In the genomic region with DNA sequence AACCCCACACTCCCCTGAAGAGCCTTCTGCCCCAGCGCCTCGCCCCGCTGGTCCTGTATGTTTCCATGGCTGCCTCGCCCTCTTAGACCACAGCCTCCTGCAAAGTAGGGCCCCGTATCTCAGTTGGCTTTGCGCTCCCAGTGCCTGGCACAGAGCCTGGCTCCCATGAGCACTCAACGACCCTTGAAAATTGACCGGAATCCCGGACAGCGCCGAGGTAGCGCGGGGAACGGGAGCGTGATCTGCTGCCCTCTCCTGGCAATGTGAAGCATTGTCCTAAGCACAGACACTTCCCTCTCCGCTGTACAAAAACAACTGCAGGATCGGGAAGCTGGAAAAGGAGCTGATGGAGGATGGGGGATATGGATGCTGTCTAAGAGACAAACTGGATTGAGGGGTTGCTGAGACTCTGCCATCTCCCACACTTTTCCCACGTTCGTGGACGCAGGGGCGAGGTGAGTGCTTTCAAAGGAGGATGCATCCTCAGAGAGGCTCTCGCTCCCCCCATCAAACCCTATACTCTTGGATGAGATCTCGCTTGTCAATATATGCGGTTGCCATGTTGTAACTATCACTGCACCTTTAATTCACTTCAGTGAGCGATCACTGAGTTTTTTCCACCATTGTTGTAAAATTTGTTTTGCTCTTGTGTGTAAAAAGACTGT, we compare ENCODE assay signal across 8 cellular contexts. TPM values are rescaled to one million over a fixed set of nuclear protein-coding genes. Genes with fewer than 3 reads are reported as not detected.
DNase-seq lines count a peak whose midpoint lies in the region; ATAC-seq and TF ChIP-seq lines count a peak whose summit lies in the region.

No MANE protein-coding gene starts in this region.

- intact Hi-C loops in activated T-helper 1 cell treated with anti-CD3 and anti-CD28 coated beads, Interleukin-12 subunit alpha, Interleukin-12 subunit beta, Interleukin-2, Interleukin-4 antibody, amounts not matched to agents 30 ng/mL and 10 ng/mL and 1 ng/mL, durations not matched to agents 14 hours and 24 hours and 36 hours (cut with micrococcal nuclease) = loop anchor here (1.0 kb wide), 1 partner anchor 101 kb away; no protein-coding TSS in a partner anchor
- intact Hi-C loops in thyroid gland (cut with DNase I) = loop anchor here (5.0 kb wide), 1 partner anchor 47 kb away; no protein-coding TSS in a partner anchor

- H3K36me3 ChIP-seq in NT2/D1 (ENCODE audit: insufficient read depth, insufficient read length, low read length) = no peaks in the 10 kb centered on the region
- H3K36me3 ChIP-seq in thyroid gland = no peaks in the 10 kb centered on the region

- peak; percentile 96 for TF ChIP-seq CTCF in C4-2B (conservative IDR thresholded peaks at IDR 0.05)
- TF ChIP-seq CTCF in HFFc6 (IDR thresholded peaks at IDR 0.05) = peak; percentile 92
- TF ChIP-seq CTCF in fibroblast of mammary gland (conservative IDR thresholded peaks at IDR 0.05; ENCODE audit: control insufficient read depth, insufficient read depth, low read depth, low read length) = peak; percentile 93
- peak; percentile 85 to 98 (median 94) for TF ChIP-seq CTCF in thyroid gland (IDR thresholded peaks at IDR 0.05)

- H3K9me3 ChIP-seq in NT2/D1 (ENCODE audit: insufficient read depth, low read length) (no peaks in the 10 kb centered on the region), thyroid gland (no peaks in the 10 kb centered on the region)

- H3K4me3 ChIP-seq in NT2/D1 (ENCODE audit: insufficient read length, low read depth) = no peak overlapping the region
- no peak overlapping the region for H3K4me3 ChIP-seq in fibroblast of mammary gland (ENCODE audit: control insufficient read depth, low read depth, low read length)
- H3K4me3 ChIP-seq in thyroid gland (replicated peaks in 1 of 3) = no peak overlapping the region

- H3K4me3 Mint-ChIP-seq in HFFc6 = no peak overlapping the region; the same call in 1 of the 2 replicates
- peak overlapping the region; percentile 61 for H3K4me3 Mint-ChIP-seq in activated T-helper 1 cell treated with anti-CD3 and anti-CD28 coated beads, Interleukin-12 subunit alpha, Interleukin-12 subunit beta, Interleukin-2, Interleukin-4 antibody, amounts not matched to agents 30 ng/mL and 10 ng/mL and 1 ng/mL, durations not matched to agents 14 hours and 24 hours and 36 hours
- no peak overlapping the region for H3K4me3 Mint-ChIP-seq in natural killer cell treated with Interleukin-12 subunit alpha and Interleukin-12 subunit beta and Interleukin-15 and Interleukin-18, amount 100 ng/mL, for 72 hours

- no peaks in the 10 kb centered on the region for H3K36me3 Mint-ChIP-seq in HFFc6 (ENCODE audit: low read depth)
- H3K36me3 Mint-ChIP-seq in activated T-helper 1 cell treated with anti-CD3 and anti-CD28 coated beads, Interleukin-12 subunit alpha, Interleukin-12 subunit beta, Interleukin-2, Interleukin-4 antibody, amounts not matched to agents 30 ng/mL and 10 ng/mL and 1 ng/mL, durations not matched to agents 14 hours and 24 hours and 36 hours (ENCODE audit: low read depth) = no peaks in the 10 kb centered on the region
- no peaks in the 10 kb centered on the region for H3K36me3 Mint-ChIP-seq in natural killer cell treated with Interleukin-12 subunit alpha and Interleukin-12 subunit beta and Interleukin-15 and Interleukin-18, amount 100 ng/mL, for 72 hours

- H3K9me3 Mint-ChIP-seq in HFFc6 = no peaks in the 10 kb centered on the region
- no peaks in the 10 kb centered on the region for H3K9me3 Mint-ChIP-seq in activated T-helper 1 cell treated with anti-CD3 and anti-CD28 coated beads, Interleukin-12 subunit alpha, Interleukin-12 subunit beta, Interleukin-2, Interleukin-4 antibody, amounts not matched to agents 30 ng/mL and 10 ng/mL and 1 ng/mL, durations not matched to agents 14 hours and 24 hours and 36 hours
- no peaks in the 10 kb centered on the region for H3K9me3 Mint-ChIP-seq in natural killer cell treated with Interleukin-12 subunit alpha and Interleukin-12 subunit beta and Interleukin-15 and Interleukin-18, amount 100 ng/mL, for 72 hours

- peak in 1 of 2 donors; percentile 10 for TF ChIP-seq POLR2A in thyroid gland (IDR thresholded peaks at IDR 0.05)

- ATAC-seq in natural killer cell treated with Interleukin-12 subunit alpha and Interleukin-12 subunit beta and Interleukin-15 and Interleukin-18, amount 100 ng/mL, for 72 hours = peak; percentile 79 to 88
- ATAC-seq in GM19328 (IDR thresholded peaks at IDR 0.05; ENCODE audit: unreplicated experiment) = no peak

- peak overlapping the region; percentile 46 for H3K9ac ChIP-seq in NT2/D1 (ENCODE audit: insufficient read length, low read depth)

- peaks cover 29% of the 10 kb centered on the region for H3K27me3 Mint-ChIP-seq in HFFc6 (ENCODE audit: insufficient read depth)
- H3K27me3 Mint-ChIP-seq in activated T-helper 1 cell treated with anti-CD3 and anti-CD28 coated beads, Interleukin-12 subunit alpha, Interleukin-12 subunit beta, Interleukin-2, Interleukin-4 antibody, amounts not matched to agents 30 ng/mL and 10 ng/mL and 1 ng/mL, durations not matched to agents 14 hours and 24 hours and 36 hours (ENCODE audit: insufficient read depth) = peaks cover 35% of the 10 kb centered on the region
- peaks cover 30 to 33% of the 10 kb centered on the region in 2 donors for H3K27me3 Mint-ChIP-seq in natural killer cell treated with Interleukin-12 subunit alpha and Interleukin-12 subunit beta and Interleukin-15 and Interleukin-18, amount 100 ng/mL, for 72 hours

- H3K27ac ChIP-seq in C4-2B (no peak overlapping the region), thyroid gland (no peak overlapping the region)

- WGBS in thyroid gland, 2 donors = 12 to 22% methylated on average over 10 to 20 of the region's 25 CpGs

- H3K4me1 Mint-ChIP-seq in HFFc6 (ENCODE audit: low read depth) = peaks cover 10% of the 10 kb centered on the region
- H3K4me1 Mint-ChIP-seq in activated T-helper 1 cell treated with anti-CD3 and anti-CD28 coated beads, Interleukin-12 subunit alpha, Interleukin-12 subunit beta, Interleukin-2, Interleukin-4 antibody, amounts not matched to agents 30 ng/mL and 10 ng/mL and 1 ng/mL, durations not matched to agents 14 hours and 24 hours and 36 hours (ENCODE audit: low read depth) = peaks cover 13% of the 10 kb centered on the region
- H3K4me1 Mint-ChIP-seq in natural killer cell treated with Interleukin-12 subunit alpha and Interleukin-12 subunit beta and Interleukin-15 and Interleukin-18, amount 100 ng/mL, for 72 hours (ENCODE audit: low read depth in 2 of 2) = peaks cover 7 to 14% of the 10 kb centered on the region in 2 donors

- H3K27me3 ChIP-seq in NT2/D1 (ENCODE audit: insufficient read depth, insufficient read length) (peaks cover 39% of the 10 kb centered on the region), thyroid gland (no peaks in the 10 kb centered on the region)

- H3K27ac Mint-ChIP-seq in HFFc6 = no peak overlapping the region
- H3K27ac Mint-ChIP-seq in activated T-helper 1 cell treated with anti-CD3 and anti-CD28 coated beads, Interleukin-12 subunit alpha, Interleukin-12 subunit beta, Interleukin-2, Interleukin-4 antibody, amounts not matched to agents 30 ng/mL and 10 ng/mL and 1 ng/mL, durations not matched to agents 14 hours and 24 hours and 36 hours = no peak overlapping the region
- H3K27ac Mint-ChIP-seq in natural killer cell treated with Interleukin-12 subunit alpha and Interleukin-12 subunit beta and Interleukin-15 and Interleukin-18, amount 100 ng/mL, for 72 hours = no peak overlapping the region

- DNase-seq in HFFc6 = peak; percentile 7
- DNase-seq in NT2/D1 (ENCODE audit: low read depth, low spot score) = peak; percentile 85
- DNase-seq in activated T-helper 1 cell treated with anti-CD3 and anti-CD28 coated beads, Interleukin-12 subunit alpha, Interleukin-12 subunit beta, Interleukin-2, Interleukin-4 antibody, amounts not matched to agents 30 ng/mL and 10 ng/mL and 1 ng/mL, durations not matched to agents 14 hours and 24 hours and 36 hours (ENCODE audit: low spot score) = peak; percentile 31
- DNase-seq in fibroblast of mammary gland (ENCODE audit: low read depth) = peak; percentile 47
- no peak for DNase-seq in natural killer cell treated with Interleukin-12 subunit alpha and Interleukin-12 subunit beta and Interleukin-15 and Interleukin-18, amount 100 ng/mL, for 72 hours (ENCODE audit: low spot score)
- peak; percentile 91 to 92 for DNase-seq in thyroid gland

- H3K4me1 ChIP-seq in NT2/D1 (ENCODE audit: insufficient read depth, insufficient read length) (peaks cover 3% of the 10 kb centered on the region), thyroid gland (peaks cover 6 to 7% of the 10 kb centered on the region in 2 donors)

RNA-seq across cellular contexts. Expression of gene FKBP4, which starts 10.7 kb away (rescaled TPM):
- total RNA-seq in HFFc6 (2021; fragmentation: NEBNext Ultra II Directional; extraction: Animal tissue kit (Norgen Biotek cat#: 25700)) = 100 to 1,000 TPM in 1 of 6 experiments, 10 to 100 TPM in 5; 62.3 to 105 (median 69.1) TPM
- 247 and 269 TPM in 2 replicates for total RNA-seq in activated T-helper 1 cell treated with anti-CD3 and anti-CD28 coated beads, Interleukin-12 subunit alpha, Interleukin-12 subunit beta, Interleukin-2, Interleukin-4 antibody, amounts not matched to agents 30 ng/mL and 10 ng/mL and 1 ng/mL, durations not matched to agents 14 hours and 24 hours and 36 hours
- total RNA-seq in natural killer cell treated with Interleukin-12 subunit alpha and Interleukin-12 subunit beta and Interleukin-15 and Interleukin-18, amount 100 ng/mL, for 72 hours = 100 to 1,000 TPM in 1 of 2 donors, 10 to 100 TPM in 1; 92.1 to 181 TPM
- 10 to 100 TPM; 43.5 to 69.9 (median 47.0) TPM for total RNA-seq in thyroid gland

RNA-seq across cellular contexts. Expression of gene ITFG2, which starts 28.4 kb away (rescaled TPM):
- 10 to 100 TPM; 17.0 to 21.1 (median 19.6) TPM for total RNA-seq in HFFc6 (2021; fragmentation: NEBNext Ultra II Directional; extraction: Animal tissue kit (Norgen Biotek cat#: 25700))
- total RNA-seq in activated T-helper 1 cell treated with anti-CD3 and anti-CD28 coated beads, Interleukin-12 subunit alpha, Interleukin-12 subunit beta, Interleukin-2, Interleukin-4 antibody, amounts not matched to agents 30 ng/mL and 10 ng/mL and 1 ng/mL, durations not matched to agents 14 hours and 24 hours and 36 hours = 35.1 and 42.2 TPM in 2 replicates
- total RNA-seq in natural killer cell treated with Interleukin-12 subunit alpha and Interleukin-12 subunit beta and Interleukin-15 and Interleukin-18, amount 100 ng/mL, for 72 hours = 10 to 100 TPM; 28.2 to 65.1 TPM
- total RNA-seq in thyroid gland = 10 to 100 TPM; 40.6 to 87.9 (median 64.7) TPM

RNA-seq across cellular contexts. Expression of gene NRIP2, which starts 50.8 kb away (rescaled TPM):
- not detected for total RNA-seq in HFFc6 (2021; fragmentation: NEBNext Ultra II Directional; extraction: Animal tissue kit (Norgen Biotek cat#: 25700))
- not detected in 2 replicates for total RNA-seq in activated T-helper 1 cell treated with anti-CD3 and anti-CD28 coated beads, Interleukin-12 subunit alpha, Interleukin-12 subunit beta, Interleukin-2, Interleukin-4 antibody, amounts not matched to agents 30 ng/mL and 10 ng/mL and 1 ng/mL, durations not matched to agents 14 hours and 24 hours and 36 hours
- total RNA-seq in natural killer cell treated with Interleukin-12 subunit alpha and Interleukin-12 subunit beta and Interleukin-15 and Interleukin-18, amount 100 ng/mL, for 72 hours = not detected
- total RNA-seq in thyroid gland = 1 to 10 TPM in 3 of 4 donors, under 1 TPM in 1; 0.88 to 2.1 (median 1.2) TPM
